ENCODE assay signal across 10 cellular contexts in the genomic region with DNA sequence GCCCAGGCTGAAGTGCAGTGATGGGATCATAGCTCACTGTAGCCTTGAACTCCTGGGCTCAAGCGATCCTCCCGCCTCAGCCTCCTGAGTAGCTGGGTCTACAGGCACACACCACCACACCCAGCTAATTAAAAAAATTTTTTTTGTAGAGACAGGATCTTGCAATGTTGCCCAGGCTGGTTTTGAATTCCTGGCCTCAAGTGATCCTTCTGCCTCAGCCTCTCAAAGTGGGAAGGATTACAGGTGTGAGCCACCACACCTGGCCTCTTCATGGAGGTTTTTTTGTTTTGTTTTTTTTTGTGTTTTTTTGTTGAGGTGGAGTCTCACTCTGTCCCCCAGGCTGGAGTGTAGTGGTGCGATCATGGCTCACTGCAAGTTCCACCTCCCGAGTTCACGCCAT. TPM values are rescaled to one million over a fixed set of nuclear protein-coding genes. Genes with fewer than 3 reads are reported as not detected.
"Had no signal": no experiment of that assay in that cellular context is flagged by ENCODE, and none has a peak within 500 bp of the region (broad histone marks: within the 10 kb centered on the region; RNA-seq: fewer than 3 reads in every experiment).

No MANE protein-coding gene starts in this region.

RNA-seq across cellular contexts. Expression of gene TLX1, which starts 23.4 kb away (rescaled TPM):
- total RNA-seq: OCI-LY7, PC-3, PC-9, Right ventricle myocardium inferior, Right ventricle myocardium superior, RPMI7951, SJCRH30, SJSA1, SK-MEL-5 had no signal
- polyA plus RNA-seq: SK-N-SH had no signal
